Comparison of ENCODE assay signal across 25 cellular contexts in the genomic region with DNA sequence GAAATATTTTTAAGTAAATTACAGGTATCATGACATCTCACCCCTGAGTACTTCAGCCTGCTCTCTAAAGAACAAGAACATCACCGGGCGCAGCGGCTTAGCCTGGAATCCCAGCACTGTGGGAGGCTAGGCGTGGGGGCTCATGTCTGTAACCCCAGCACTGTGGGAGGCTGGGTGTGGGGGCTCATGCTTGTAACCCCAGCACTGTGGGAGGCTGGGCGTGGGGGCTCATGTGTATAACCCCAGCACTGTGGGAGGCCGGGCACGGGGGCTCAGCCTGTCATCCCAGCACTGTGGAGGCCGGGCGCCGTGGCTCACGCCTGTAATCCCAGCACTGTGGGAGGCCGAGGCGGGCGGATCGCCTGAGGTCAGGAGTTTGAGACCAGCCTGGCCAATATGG. TPM values are rescaled to one million over a fixed set of nuclear protein-coding genes. Genes with fewer than 3 reads are reported as not detected.
"Had no signal": no experiment of that assay in that cellular context is flagged by ENCODE, and none has a peak within 500 bp of the region (broad histone marks: within the 10 kb centered on the region; RNA-seq: fewer than 3 reads in every experiment).

No MANE protein-coding gene starts in this region.

- H3K27ac Mint-ChIP-seq: activated naive CD4-positive, alpha-beta T cell treated with anti-CD3 and anti-CD28 coated beads, Interleukin-2, amount 50 U/mL, for 24 hours; mesothelial cell of epicardium; natural killer cell treated with Interleukin-12 subunit alpha and Interleukin-12 subunit beta and Interleukin-15 and Interleukin-18, amount 100 ng/mL, for 72 hours; stimulated activated memory B cell treated with anti-CD40 and anti-IgM and Interleukin-4, amounts not matched to agents 10 μg/mL and 1 μg/mL and 100 μg/mL, for 72 hours; type B pancreatic cell; WTC11 had no signal

- H3K27me3 ChIP-seq: ascending aorta, neutrophil, ovary, right atrium auricular region had no signal

- H3K27ac ChIP-seq: ascending aorta, neutrophil, ovary, prostate gland, right atrium auricular region, thoracic aorta had no signal

- H3K9me3 Mint-ChIP-seq: activated naive CD4-positive, alpha-beta T cell treated with anti-CD3 and anti-CD28 coated beads, Interleukin-2, amount 50 U/mL, for 24 hours; mesothelial cell of epicardium; natural killer cell treated with Interleukin-12 subunit alpha and Interleukin-12 subunit beta and Interleukin-15 and Interleukin-18, amount 100 ng/mL, for 72 hours; stimulated activated memory B cell treated with anti-CD40 and anti-IgM and Interleukin-4, amounts not matched to agents 10 μg/mL and 1 μg/mL and 100 μg/mL, for 72 hours; type B pancreatic cell; WTC11 had no signal

- H3K4me3 Mint-ChIP-seq: activated naive CD4-positive, alpha-beta T cell treated with anti-CD3 and anti-CD28 coated beads, Interleukin-2, amount 50 U/mL, for 24 hours; mesothelial cell of epicardium; natural killer cell treated with Interleukin-12 subunit alpha and Interleukin-12 subunit beta and Interleukin-15 and Interleukin-18, amount 100 ng/mL, for 72 hours; stimulated activated memory B cell treated with anti-CD40 and anti-IgM and Interleukin-4, amounts not matched to agents 10 μg/mL and 1 μg/mL and 100 μg/mL, for 72 hours; type B pancreatic cell; WTC11 had no signal

- H3K36me3 ChIP-seq: ovary had no signal

- H3K9me3 ChIP-seq: ascending aorta, neutrophil, ovary, prostate gland, right atrium auricular region, thoracic aorta had no signal

- H3K4me1 ChIP-seq: ascending aorta, prostate gland, right atrium auricular region had no signal

- H3K4me1 Mint-ChIP-seq: mesothelial cell of epicardium; stimulated activated memory B cell treated with anti-CD40 and anti-IgM and Interleukin-4, amounts not matched to agents 10 μg/mL and 1 μg/mL and 100 μg/mL, for 72 hours; WTC11 had no signal

- H3K27me3 Mint-ChIP-seq: activated naive CD4-positive, alpha-beta T cell treated with anti-CD3 and anti-CD28 coated beads, Interleukin-2, amount 50 U/mL, for 24 hours; natural killer cell treated with Interleukin-12 subunit alpha and Interleukin-12 subunit beta and Interleukin-15 and Interleukin-18, amount 100 ng/mL, for 72 hours; stimulated activated memory B cell treated with anti-CD40 and anti-IgM and Interleukin-4, amounts not matched to agents 10 μg/mL and 1 μg/mL and 100 μg/mL, for 72 hours; type B pancreatic cell had no signal

- H3K4me3 ChIP-seq: ascending aorta, ovary, prostate gland, right atrium auricular region, thoracic aorta had no signal

- ATAC-seq: left colon; stimulated activated memory B cell treated with anti-CD40 and anti-IgM and Interleukin-4, amounts not matched to agents 10 μg/mL and 1 μg/mL and 100 μg/mL, for 72 hours had no signal

- DNase-seq: activated CD4-positive, alpha-beta T cell treated with anti-CD3 and anti-CD28 coated beads for 4 hours; activated CD4-positive, alpha-beta T cell treated with anti-CD3 and anti-CD28 coated beads, Interleukin-2, amount 50 U/mL, for 48 hours; activated gamma-delta T cell treated with Interleukin-2 at 50 U/mL for 16 hours; central memory CD4-positive, alpha-beta T cell; effector memory CD4-positive, alpha-beta T cell; hypothalamus; mammary epithelial cell; small intestine; stimulated activated CD4-positive, alpha-beta T cell treated with anti-CD3 and anti-CD28 coated beads, Interleukin-15, amount 100 ng/mL, for 24 hours; T-helper 9 cell had no signal

RNA-seq across cellular contexts. Expression of gene MMP23B, which starts 34.6 kb away (rescaled TPM):
- total RNA-seq: dermis microvascular lymphatic vessel endothelial cell, SK-MEL-5 had no signal
